ENCODE assay signal across 9 cellular contexts in genomic region chr3:156642750-156643728, GRCh38. TPM values are rescaled to one million over a fixed set of nuclear protein-coding genes. Genes with fewer than 3 reads are reported as not detected.
DNase-seq lines count a peak whose midpoint lies in the region; ATAC-seq, FAIRE-seq and TF ChIP-seq lines count a peak whose summit lies in the region.
"Had no signal": no experiment of that assay in that cellular context is flagged by ENCODE, and none has a peak within 500 bp of the region (broad histone marks: within the 10 kb centered on the region; RNA-seq: fewer than 3 reads in every experiment).

No MANE protein-coding gene starts in this region.

- TF ChIP-seq EP300 in SK-N-SH (IDR thresholded peaks at IDR 0.05; ENCODE audit: borderline replicate concordance in 1 of 2, low read depth in 1 of 2, low read length in 1 of 2) (no peak), K562 (IDR thresholded peaks at IDR 0.05; ENCODE audit: low read length) (no peak)

- H3K36me3 ChIP-seq in SK-N-SH (replicated peaks in 1 of 2; ENCODE audit: control insufficient read depth in 1 of 2, insufficient read depth in 2 of 2, low read length in 1 of 2) (no peaks in the 10 kb centered on the region), K562 (ENCODE audit: control insufficient read depth, insufficient read depth, low read length) (no peaks in the 10 kb centered on the region), spleen (no peaks in the 10 kb centered on the region), breast epithelium (no peaks in the 10 kb centered on the region)

- H3K4me3 ChIP-seq in SK-N-SH (ENCODE audit: low read depth in 2 of 2, low read length in 1 of 2) (no peak overlapping the region), K562 (no peak overlapping the region), spleen (peak overlapping the region in 1 of 8 donors; percentile 28), breast epithelium (no peak overlapping the region)

- H3K79me2 ChIP-seq in SK-N-SH (ENCODE audit: insufficient read depth) (no peaks in the 10 kb centered on the region), K562 (ENCODE audit: control insufficient read depth, insufficient read depth, low read length) (no peaks in the 10 kb centered on the region)

- FAIRE-seq in K562 (lab: Jason Lieb, UNC), result no peak

- H3K9me3 ChIP-seq in SK-N-SH, result no peaks in the 10 kb centered on the region
- H3K9me3 ChIP-seq in K562 (replicated peaks; ENCODE audit: control insufficient read depth, insufficient read depth, low read depth, low read length), result no peaks in the 10 kb centered on the region
- peaks cover 0 to 4% (median 0%) of the 10 kb centered on the region in 8 donors for H3K9me3 ChIP-seq in spleen
- H3K9me3 ChIP-seq in breast epithelium, result no peaks in the 10 kb centered on the region

- H3K27ac ChIP-seq in SK-N-SH (ENCODE audit: low read depth in 2 of 2, low read length in 1 of 2) (no peak overlapping the region), K562 (ENCODE audit: extremely low read depth, low read depth, low read length) (peak overlapping the region; percentile 64; the same call in 1 of the 3 replicates), spleen (peak overlapping the region in 5 of 8 donors; percentile 19 to 43 (median 25)), breast epithelium (no peak overlapping the region)
- H3K27ac ChIP-seq: C4-2B had no signal

- H3K9me1 ChIP-seq in K562 (ENCODE audit: control insufficient read depth, insufficient read depth, low read length), result no peaks in the 10 kb centered on the region

- H3K9me2 ChIP-seq in SK-N-SH, result no peaks in the 10 kb centered on the region

- intact Hi-C loops in K562 (cut with micrococcal nuclease) (no loop called here), spleen (cut with DNase I; ENCODE audit: low total_unique reads) (no loop called here), breast epithelium (cut with DNase I; ENCODE audit: low total_unique reads) (no loop called here)

- POLR2A ChIA-PET in SK-N-SH (lab: Yijun Ruan, JAX) (no interaction called here), K562 (lab: Yijun Ruan, JAX) (interaction anchor here (0.7 to 1.5 kb wide), 4 partner anchors 13 to 129 kb away, joined by 3 read pairs; partner anchors contain the start of genes SSR3 and TIPARP)

- no peaks in the 10 kb centered on the region for H3K27me3 ChIP-seq in SK-N-SH (ENCODE audit: insufficient read depth)
- no peaks in the 10 kb centered on the region for H3K27me3 ChIP-seq in K562 (ENCODE audit: control insufficient read depth in 2 of 2, insufficient read depth in 2 of 2, low read length in 2 of 2)
- H3K27me3 ChIP-seq in spleen (replicated peaks in 1 of 7), result no peaks in the 10 kb centered on the region
- H3K27me3 ChIP-seq in breast epithelium, result no peaks in the 10 kb centered on the region

- H3K4me2 ChIP-seq in SK-N-SH, result no peak overlapping the region
- peak overlapping the region; percentile 67 for H3K4me2 ChIP-seq in K562 (ENCODE audit: insufficient read depth, low read length)

- TF ChIP-seq POLR2A in K562 (conservative IDR thresholded peaks at IDR 0.05), result no peak
- TF ChIP-seq POLR2A in spleen (IDR thresholded peaks at IDR 0.05), result no peak
- TF ChIP-seq POLR2A in breast epithelium (IDR thresholded peaks at IDR 0.05), result no peak

- H2AFZ ChIP-seq in SK-N-SH (ENCODE audit: low read depth) (no peak overlapping the region), K562 (ENCODE audit: low read depth, low read length) (peak overlapping the region; percentile 96)

- CTCF ChIA-PET in SK-N-SH (lab: Yijun Ruan, JAX), result interaction anchor here (1.0 to 2.0 kb wide), 2 partner anchors 14 to 33 kb away, joined by 3 to 6 read pairs; no protein-coding TSS in a partner anchor
- CTCF ChIA-PET in K562 (lab: Yijun Ruan, JAX; ENCODE audit: low intra/inter-chr PET ratio), result no interaction called here

- TF ChIP-seq CTCF in SK-N-SH (IDR thresholded peaks at IDR 0.05), result no peak
- TF ChIP-seq CTCF in K562 (IDR thresholded peaks at IDR 0.05 in 2 of 3, conservative IDR thresholded peaks at IDR 0.05 in 1 of 3; ENCODE audit: insufficient read depth in 2 of 3, low read depth in 1 of 3, low read length in 3 of 3), result no peak
- TF ChIP-seq CTCF in spleen (IDR thresholded peaks at IDR 0.05 in 8 of 11, conservative IDR thresholded peaks at IDR 0.05 in 3 of 11), result no peak
- no peak for TF ChIP-seq CTCF in GM13976 (IDR thresholded peaks at IDR 0.05; ENCODE audit: borderline replicate concordance, control extremely low read depth, extremely low read depth, insufficient read depth, missing control alignments)
- TF ChIP-seq CTCF in breast epithelium (IDR thresholded peaks at IDR 0.05), result no peak

- peak; percentile 12 for DNase-seq in SK-N-SH
- peak in 1 of 4 experiments; percentile 17 for DNase-seq in K562 (ENCODE audit: extremely low read depth in 1 of 4, low spot score in 3 of 4)
- DNase-seq in spleen, result no peak
- no peak for DNase-seq in GM13976 (ENCODE audit: low spot score)
- no peak for DNase-seq in breast epithelium (ENCODE audit: low spot score in 2 of 2)

- no TSS peak for BruUV-seq in K562 (replicated peaks; lab: Mats Ljungman, UMichigan)

- ATAC-seq in SK-N-SH treated with all-trans-retinoic acid at 6 μM for 48 hours (no peak), HG03103 (IDR thresholded peaks at IDR 0.05; ENCODE audit: low read depth, unreplicated experiment) (peak; percentile 3), K562 (peak; percentile 56), HG02610 (IDR thresholded peaks at IDR 0.05; ENCODE audit: unreplicated experiment) (no peak)

- H3F3A ChIP-seq in SK-N-SH (replicated peaks; ENCODE audit: insufficient read depth), result no peaks in the 10 kb centered on the region

- no peak overlapping the region for H3K9ac ChIP-seq in SK-N-SH
- peak overlapping the region; percentile 47 to 71; a peak in 2 of 4 replicates for H3K9ac ChIP-seq in K562 (ENCODE audit: insufficient read depth in 1 of 2, low read depth in 2 of 2, low read length in 2 of 2)

- TF ChIP-seq RAD21 in SK-N-SH (IDR thresholded peaks at IDR 0.05; ENCODE audit: low read length) (no peak), K562 (CRISPR knock-in tag; conservative IDR thresholded peaks at IDR 0.05 in 1 of 2, IDR thresholded peaks at IDR 0.05 in 1 of 2) (no peak)

- H3K4me1 ChIP-seq in SK-N-SH (ENCODE audit: control insufficient read depth in 1 of 2, insufficient read depth in 2 of 2, low read depth in 1 of 2, low read length in 1 of 2) (peaks cover 0 to 7% of the 10 kb centered on the region in 2 experiments; a peak in 1 of 4 replicates), K562 (replicated peaks in 1 of 2; ENCODE audit: control insufficient read depth in 2 of 2, insufficient read depth in 2 of 2, low read length in 2 of 2) (peaks cover 10 to 17% of the 10 kb centered on the region in 2 experiments; a peak in 4 of 5 replicates), spleen (peaks cover 0 to 26% (median 16%) of the 10 kb centered on the region in 6 donors), breast epithelium (no peaks in the 10 kb centered on the region)

- H4K20me1 ChIP-seq in SK-N-SH (ENCODE audit: insufficient read depth) (no peaks in the 10 kb centered on the region), K562 (replicated peaks; ENCODE audit: control insufficient read depth, insufficient read depth, low read length) (no peaks in the 10 kb centered on the region)

- in situ Hi-C loops in K562 (cut with MboI), result no loop called here
- in situ Hi-C loops in GM13976 (cut with MboI; ENCODE audit: low sequenced_read_pairs, unreplicated experiment), result no loop called here

- WGBS in SK-N-SH (ENCODE audit: low lambda C conversion rate), result 78% methylated on average over 6 of the region's 8 CpGs
- 54% methylated on average over 8 of the region's 8 CpGs for WGBS in K562 (ENCODE audit: insufficient coverage, low coverage, missing lambda C conversion rate)
- 38 to 54% (median 45%) methylated on average over 8 of the region's 8 CpGs for WGBS in spleen, 5 donors

TF ChIP-seq in SK-N-SH, 30 proteins besides CTCF, POLR2A, EP300 and RAD21:
- TF ChIP-seq FOXJ3 (CRISPR knock-in tag; IDR thresholded peaks at IDR 0.05), result no peak

TF ChIP-seq in SK-N-SH treated with all-trans-retinoic acid at 6 μM for 48 hours, 23 proteins besides CTCF, POLR2A, EP300 and RAD21 (continues in another document):
- TF ChIP-seq PPARA (CRISPR knock-in tag; IDR thresholded peaks at IDR 0.05; ENCODE audit: borderline replicate concordance) (no peak), GLIS3 (CRISPR knock-in tag; IDR thresholded peaks at IDR 0.05) (no peak), TCF4 (CRISPR knock-in tag; IDR thresholded peaks at IDR 0.05; ENCODE audit: borderline replicate concordance) (no peak), ISL1 (CRISPR knock-in tag; IDR thresholded peaks at IDR 0.05) (no peak), ZNF565 (CRISPR knock-in tag; conservative IDR thresholded peaks at IDR 0.05; ENCODE audit: low read depth) (no peak)

TF ChIP-seq in K562, 482 proteins besides CTCF, POLR2A, EP300 and RAD21 (continues in another document):
- TF ChIP-seq MAX (CRISPR knock-in tag; IDR thresholded peaks at IDR 0.05) (0 out of 2 replicates have a peak, but pooled peaks have one; percentile 35), ZNF507 (tag; conservative IDR thresholded peaks at IDR 0.05) (no peak), EWSR1 (IDR thresholded peaks at IDR 0.05; ENCODE audit: borderline replicate concordance, low read depth, partially characterized antibody) (no peak)

RNA-seq across cellular contexts. Expression of gene TIPARP, which starts 31.4 kb away (rescaled TPM):
- polyA plus RNA-seq in SK-N-SH (2012; rRNA removed) (6.2 TPM in 2 replicates), K562 (2011; rRNA removed) (11.9 and 12.2 TPM in 2 replicates), K562 (2014; fragmentation: Illumina TruSeq; extraction: Trizol) (18.3 and 20.4 TPM in 2 replicates), K562 (2014; fragmentation: Nextera tagmentation; extraction: Ambion mirVana) (1 to 10 TPM; 2.4 to 3.5 TPM), K562 (2014; rRNA removed) (8.3 and 9.8 TPM in 2 replicates), spleen (1 to 10 TPM; 4.5 to 8.2 (median 7.3) TPM)
- 6.5 and 10.8 TPM in 2 replicates for polyA plus RNA-seq in SK-N-SH (2012; cell fraction: cytosol; rRNA removed)
- 3.7 and 11.4 TPM in 2 replicates for polyA plus RNA-seq in SK-N-SH (2012; cell fraction: nucleus; rRNA removed)
- total RNA-seq in K562 (2011; cell fraction: chromatin; rRNA removed; ENCODE audit: low replicate concordance), result 28.7 and 54.2 TPM in 2 replicates
- total RNA-seq in K562 (2011; cell fraction: nucleolus; rRNA removed), result 10.3 and 12.6 TPM in 2 replicates
- 17.4 and 19.8 TPM in 2 replicates for total RNA-seq in K562 (2011; cell fraction: nucleoplasm; rRNA removed)
- total RNA-seq in K562 (2014; rRNA removed) (15.1 and 15.8 TPM in 2 replicates), K562 (2014; rRNA removed; fragmentation: Illumina TruSeq; extraction: Trizol) (23.6 and 27.5 TPM in 2 replicates), K562 (2015; rRNA removed; fragmentation: Illumina TruSeq; extraction: Trizol) (29.4 TPM in 2 replicates), K562 (2021) (14.6 and 16.1 TPM in 2 replicates), spleen (10 to 100 TPM; 18.9 to 39.8 (median 29.7) TPM), breast epithelium (100 to 1,000 TPM in 1 of 3 donors, 10 to 100 TPM in 2; 28.5 to 103 (median 45.1) TPM)
- 3.2 and 4.4 TPM in 2 replicates for polyA plus RNA-seq in K562 (2011; cell fraction: cytosol; rRNA removed)
- 9.7 and 13.4 TPM in 2 replicates for polyA plus RNA-seq in K562 (2011; cell fraction: nucleus; rRNA removed)
- polyA plus RNA-seq in K562 (2012), result 15.9 and 21.4 TPM in 2 replicates
- 16.7 and 20.8 TPM in 2 replicates for polyA minus RNA-seq in K562 (2011; rRNA and poly(A)+ RNA removed)
- 9.1 and 11.1 TPM in 2 replicates for polyA minus RNA-seq in K562 (2011; cell fraction: cytosol; rRNA and poly(A)+ RNA removed)
- polyA minus RNA-seq in K562 (2011; cell fraction: nucleus; rRNA and poly(A)+ RNA removed), result 17.1 and 47.2 TPM in 2 replicates

Comparison
In these comparisons a context has a peak if more than half of its experiments do, and no peak if none do; other contexts are left out.
1. H3K27ac ChIP-seq: peak in K562 (single experiment) and spleen (5 of 8); none in SK-N-SH (0 of 2) and breast epithelium (0 of 2).
2. ATAC-seq: peak in HG03103 (single experiment) and K562 (single experiment); none in SK-N-SH treated with all-trans-retinoic acid at 6 μM for 48 hours (single experiment) and HG02610 (single experiment).
3. Of the 27 proteins assayed by ChIP-seq in both K562 and SK-N-SH: peak only in K562: MAX; only in SK-N-SH: none; in both: none; in neither: 26.